Comparison of ENCODE assay signal across 8 cellular contexts in genomic region chr17:18403166-18403565, GRCh38.
DNase-seq lines count a peak whose midpoint lies in the region; ATAC-seq and TF ChIP-seq lines count a peak whose summit lies in the region.
"Not testable (repeated sequence)": the region's sequence is repeated elsewhere in the genome, so short reads cannot be mapped to it uniquely, and the experiment has no call there.

No MANE protein-coding gene starts in this region.

- H3K4me1 Mint-ChIP-seq in stimulated activated naive B cell treated with anti-CD40 and anti-IgM and Interleukin-4, amounts not matched to agents 10 μg/mL and 1 μg/mL and 100 μg/mL, for 72 hours: not testable (repeated sequence)

- H3K36me3 Mint-ChIP-seq in stimulated activated naive B cell treated with anti-CD40 and anti-IgM and Interleukin-4, amounts not matched to agents 10 μg/mL and 1 μg/mL and 100 μg/mL, for 72 hours: not testable (repeated sequence)

- H3K27me3 Mint-ChIP-seq in stimulated activated naive B cell treated with anti-CD40 and anti-IgM and Interleukin-4, amounts not matched to agents 10 μg/mL and 1 μg/mL and 100 μg/mL, for 72 hours: not testable (repeated sequence)

- not testable (repeated sequence) for H3K27ac Mint-ChIP-seq in stimulated activated naive B cell treated with anti-CD40 and anti-IgM and Interleukin-4, amounts not matched to agents 10 μg/mL and 1 μg/mL and 100 μg/mL, for 72 hours

- not testable (repeated sequence) for TF ChIP-seq POLR2A in NB4 (IDR thresholded peaks at IDR 0.05; ENCODE audit: extremely low read depth, insufficient read length)
- 0 out of 2 replicates have a peak, but pooled peaks have one; percentile 18 for TF ChIP-seq POLR2A in Raji (IDR thresholded peaks at IDR 0.05; ENCODE audit: insufficient read depth, low read depth, low read length)

- H3K4me3 Mint-ChIP-seq in stimulated activated naive B cell treated with anti-CD40 and anti-IgM and Interleukin-4, amounts not matched to agents 10 μg/mL and 1 μg/mL and 100 μg/mL, for 72 hours: not testable (repeated sequence)

- not testable (repeated sequence) for H3K4me3 ChIP-seq in NB4 (ENCODE audit: low read depth, low read length)

- H3K9me3 Mint-ChIP-seq in stimulated activated naive B cell treated with anti-CD40 and anti-IgM and Interleukin-4, amounts not matched to agents 10 μg/mL and 1 μg/mL and 100 μg/mL, for 72 hours: not testable (repeated sequence)

- DNase-seq in EH (ENCODE audit: low read depth) (peak; percentile 34), NB4 (ENCODE audit: low read depth) (peak; percentile 33), fibroblast of gingiva (ENCODE audit: low read depth) (peak; percentile 1)
- DNase-seq in stimulated activated naive B cell treated with anti-CD40 and anti-IgM and Interleukin-4, amounts not matched to agents 10 μg/mL and 1 μg/mL and 100 μg/mL, for 72 hours: not testable (repeated sequence)

- TF ChIP-seq CTCF in NB4 (IDR thresholded peaks at IDR 0.05; ENCODE audit: low read depth, low read length): not testable (repeated sequence)

- ATAC-seq in GM18909 (IDR thresholded peaks at IDR 0.05; ENCODE audit: poor library complexity, unreplicated experiment) (peak; percentile 10), GM21717 (IDR thresholded peaks at IDR 0.05; ENCODE audit: unreplicated experiment) (peak; percentile 9), HG03520 (IDR thresholded peaks at IDR 0.05; ENCODE audit: unreplicated experiment) (peak; percentile 12)
- ATAC-seq in stimulated activated naive B cell treated with anti-CD40 and anti-IgM and Interleukin-4, amounts not matched to agents 10 μg/mL and 1 μg/mL and 100 μg/mL, for 72 hours (replicated peaks): peak; percentile 36 to 37
